ENCODE assay signal across 2 cellular contexts in the genomic region with DNA sequence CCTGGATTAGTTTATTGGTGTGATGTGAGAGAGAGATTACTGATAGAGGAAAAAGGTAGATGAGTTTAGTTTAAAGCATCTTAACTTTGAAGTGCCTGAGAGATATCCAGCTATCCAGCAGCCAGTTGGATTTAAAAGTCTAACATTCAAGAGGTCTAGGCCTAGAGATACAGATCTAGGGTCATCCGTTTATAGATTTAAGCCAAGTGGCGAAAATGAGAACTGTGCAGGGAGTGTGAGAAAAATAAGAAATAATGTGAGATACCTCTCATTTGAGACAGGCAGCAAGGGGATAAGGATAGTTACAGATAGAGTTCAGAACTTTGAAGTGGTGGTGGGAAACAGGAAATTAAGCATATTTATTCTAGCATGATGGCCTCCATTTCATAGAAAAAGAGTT.
TF ChIP-seq lines count a peak whose summit lies in the region.

No MANE protein-coding gene starts in this region.

TF ChIP-seq in A549, 52 proteins besides CTCF, POLR2A, EP300 and RAD21 (continued from another document):
- TF ChIP-seq, protein P1, sequence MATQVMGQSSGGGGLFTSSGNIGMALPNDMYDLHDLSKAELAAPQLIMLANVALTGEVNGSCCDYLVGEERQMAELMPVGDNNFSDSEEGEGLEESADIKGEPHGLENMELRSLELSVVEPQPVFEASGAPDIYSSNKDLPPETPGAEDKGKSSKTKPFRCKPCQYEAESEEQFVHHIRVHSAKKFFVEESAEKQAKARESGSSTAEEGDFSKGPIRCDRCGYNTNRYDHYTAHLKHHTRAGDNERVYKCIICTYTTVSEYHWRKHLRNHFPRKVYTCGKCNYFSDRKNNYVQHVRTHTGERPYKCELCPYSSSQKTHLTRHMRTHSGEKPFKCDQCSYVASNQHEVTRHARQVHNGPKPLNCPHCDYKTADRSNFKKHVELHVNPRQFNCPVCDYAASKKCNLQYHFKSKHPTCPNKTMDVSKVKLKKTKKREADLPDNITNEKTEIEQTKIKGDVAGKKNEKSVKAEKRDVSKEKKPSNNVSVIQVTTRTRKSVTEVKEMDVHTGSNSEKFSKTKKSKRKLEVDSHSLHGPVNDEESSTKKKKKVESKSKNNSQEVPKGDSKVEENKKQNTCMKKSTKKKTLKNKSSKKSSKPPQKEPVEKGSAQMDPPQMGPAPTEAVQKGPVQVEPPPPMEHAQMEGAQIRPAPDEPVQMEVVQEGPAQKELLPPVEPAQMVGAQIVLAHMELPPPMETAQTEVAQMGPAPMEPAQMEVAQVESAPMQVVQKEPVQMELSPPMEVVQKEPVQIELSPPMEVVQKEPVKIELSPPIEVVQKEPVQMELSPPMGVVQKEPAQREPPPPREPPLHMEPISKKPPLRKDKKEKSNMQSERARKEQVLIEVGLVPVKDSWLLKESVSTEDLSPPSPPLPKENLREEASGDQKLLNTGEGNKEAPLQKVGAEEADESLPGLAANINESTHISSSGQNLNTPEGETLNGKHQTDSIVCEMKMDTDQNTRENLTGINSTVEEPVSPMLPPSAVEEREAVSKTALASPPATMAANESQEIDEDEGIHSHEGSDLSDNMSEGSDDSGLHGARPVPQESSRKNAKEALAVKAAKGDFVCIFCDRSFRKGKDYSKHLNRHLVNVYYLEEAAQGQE (IDR thresholded peaks at IDR 0.05), result no peak

TF ChIP-seq in WTC11, 78 proteins besides CTCF, POLR2A, EP300 and RAD21 (continued from another document):
- TF ChIP-seq, protein P2, sequence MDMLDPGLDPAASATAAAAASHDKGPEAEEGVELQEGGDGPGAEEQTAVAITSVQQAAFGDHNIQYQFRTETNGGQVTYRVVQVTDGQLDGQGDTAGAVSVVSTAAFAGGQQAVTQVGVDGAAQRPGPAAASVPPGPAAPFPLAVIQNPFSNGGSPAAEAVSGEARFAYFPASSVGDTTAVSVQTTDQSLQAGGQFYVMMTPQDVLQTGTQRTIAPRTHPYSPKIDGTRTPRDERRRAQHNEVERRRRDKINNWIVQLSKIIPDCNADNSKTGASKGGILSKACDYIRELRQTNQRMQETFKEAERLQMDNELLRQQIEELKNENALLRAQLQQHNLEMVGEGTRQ (CRISPR knock-in tag; IDR thresholded peaks at IDR 0.05), result no peak
TF ChIP-seq in WTC11: peak in this region for 0.
